1 cellular context compared by ENCODE assay signal in the genomic region with DNA sequence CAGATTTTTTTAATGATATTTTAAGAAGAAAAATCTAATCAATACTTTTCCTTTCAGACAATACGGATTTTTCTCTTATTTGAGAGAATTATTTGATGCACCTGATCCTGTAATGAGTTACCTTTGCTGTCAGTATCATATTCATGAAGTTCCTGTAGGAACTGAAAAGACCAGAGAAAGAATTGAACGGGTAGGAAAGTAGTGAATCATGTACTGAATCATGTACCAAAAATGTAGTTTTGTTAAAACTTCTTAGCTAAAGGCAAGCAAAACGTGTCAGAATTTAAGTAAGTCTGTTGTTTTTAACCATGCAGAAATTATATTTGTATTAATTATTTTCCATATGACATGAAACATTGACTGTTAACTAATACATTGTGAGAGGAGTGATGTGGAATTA.
TF ChIP-seq lines count a peak whose summit lies in the region.

No MANE protein-coding gene starts in this region.

TF ChIP-seq in WTC11, 78 proteins besides CTCF, POLR2A, EP300 and RAD21 (continued from another document):
- no peak for TF ChIP-seq PRDM15 (CRISPR knock-in tag; IDR thresholded peaks at IDR 0.05)
- TF ChIP-seq FOXJ3 (CRISPR knock-in tag; IDR thresholded peaks at IDR 0.05; ENCODE audit: borderline replicate concordance): no peak
- no peak for TF ChIP-seq RELA (CRISPR knock-in tag; IDR thresholded peaks at IDR 0.05; ENCODE audit: borderline replicate concordance)
